11 cellular contexts compared by ENCODE assay signal in the genomic region with DNA sequence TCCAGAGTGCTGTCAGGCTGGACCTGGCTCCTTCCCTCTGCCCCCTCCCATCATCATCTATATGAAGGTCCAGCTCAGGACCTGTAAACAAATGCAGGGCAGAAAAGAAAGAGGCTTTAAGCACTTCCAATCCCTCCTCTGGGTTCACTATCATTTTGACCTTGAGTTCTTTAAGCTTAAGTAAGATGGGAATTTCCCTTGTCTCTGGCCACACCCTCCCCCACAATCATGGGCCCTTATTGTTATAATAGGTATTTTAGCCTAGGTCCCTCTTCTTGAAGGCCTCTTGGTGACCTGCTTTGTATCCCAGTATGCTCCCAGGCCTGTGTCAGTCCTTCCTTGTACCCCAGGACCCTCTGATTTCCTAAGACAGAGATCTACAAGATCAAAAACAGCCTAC. TPM values are rescaled to one million over a fixed set of nuclear protein-coding genes. Genes with fewer than 3 reads are reported as not detected.
DNase-seq lines count a peak whose midpoint lies in the region; ATAC-seq and TF ChIP-seq lines count a peak whose summit lies in the region.
"Had no signal": no experiment of that assay in that cellular context is flagged by ENCODE, and none has a peak within 500 bp of the region (broad histone marks: within the 10 kb centered on the region; RNA-seq: fewer than 3 reads in every experiment).

No MANE protein-coding gene starts in this region.

- ATAC-seq in GM18868 (IDR thresholded peaks at IDR 0.05; ENCODE audit: unreplicated experiment) = peak; percentile 60
- no peak for ATAC-seq in HG03175 (IDR thresholded peaks at IDR 0.05; ENCODE audit: unreplicated experiment)
- no peak for ATAC-seq in GM21723 (IDR thresholded peaks at IDR 0.05; ENCODE audit: unreplicated experiment)
- ATAC-seq in GM19452 (IDR thresholded peaks at IDR 0.05; ENCODE audit: unreplicated experiment) = no peak

- H3K27me3 Mint-ChIP-seq in activated CD4-positive, alpha-beta memory T cell treated with anti-CD3 and anti-CD28 coated beads, Interleukin-2, amount 10 ng/mL, durations not matched to agents 7 days and 5 days = no peaks in the 10 kb centered on the region

- H3K4me1 Mint-ChIP-seq in activated CD4-positive, alpha-beta memory T cell treated with anti-CD3 and anti-CD28 coated beads, Interleukin-2, amount 10 ng/mL, durations not matched to agents 7 days and 5 days = peaks cover 18% of the 10 kb centered on the region

- peak overlapping the region; percentile 15 for H3K27ac Mint-ChIP-seq in activated CD4-positive, alpha-beta memory T cell treated with anti-CD3 and anti-CD28 coated beads, Interleukin-2, amount 10 ng/mL, durations not matched to agents 7 days and 5 days

- CTCF ChIA-PET in activated CD4-positive, alpha-beta memory T cell treated with anti-CD3 and anti-CD28 coated beads, Interleukin-2, amount 10 ng/mL, durations not matched to agents 7 days and 5 days (lab: Charles Lee) = interaction anchor here (0.6 kb wide), 1 partner anchor 187 kb away, joined by 3 read pairs; no protein-coding TSS in a partner anchor

- H3K9me3 Mint-ChIP-seq in activated CD4-positive, alpha-beta memory T cell treated with anti-CD3 and anti-CD28 coated beads, Interleukin-2, amount 10 ng/mL, durations not matched to agents 7 days and 5 days = no peaks in the 10 kb centered on the region

- H3K4me3 ChIP-seq in AG10803 (ENCODE audit: low read length) = no peak overlapping the region

- H3K4me3 Mint-ChIP-seq in activated CD4-positive, alpha-beta memory T cell treated with anti-CD3 and anti-CD28 coated beads, Interleukin-2, amount 10 ng/mL, durations not matched to agents 7 days and 5 days = no peak overlapping the region

- DNase-seq in AG10803 (ENCODE audit: low read depth) = peak; percentile 36
- DNase-seq in activated CD4-positive, alpha-beta memory T cell treated with anti-CD3 and anti-CD28 coated beads, Interleukin-2, amount 10 ng/mL, durations not matched to agents 7 days and 5 days = no peak
- peak; percentile 69 for DNase-seq in kidney glomerular epithelial cell (lab: John Stamatoyannopoulos, UW)
- no peak for DNase-seq in DMS 273 (lab: John Stamatoyannopoulos, UW; ENCODE audit: unreplicated experiment)
- DNase-seq: aorta; DMS153; stimulated activated CD4-positive, alpha-beta T cell treated with anti-CD3 and anti-CD28 coated beads, Interleukin-1b, Interleukin-23, amount 100 ng/mL, for 48 hours had no signal

- TF ChIP-seq CTCF in AG10803 (conservative IDR thresholded peaks at IDR 0.05; ENCODE audit: low read length) = no peak

- POLR2A ChIA-PET in activated CD4-positive, alpha-beta memory T cell treated with anti-CD3 and anti-CD28 coated beads, Interleukin-2, amount 10 ng/mL, durations not matched to agents 7 days and 5 days (lab: Charles Lee) = no interaction called here

- no peaks in the 10 kb centered on the region for H3K36me3 Mint-ChIP-seq in activated CD4-positive, alpha-beta memory T cell treated with anti-CD3 and anti-CD28 coated beads, Interleukin-2, amount 10 ng/mL, durations not matched to agents 7 days and 5 days (ENCODE audit: low read depth)

RNA-seq across cellular contexts. Expression of gene EPS15, which starts 45.1 kb away (rescaled TPM):
- 10 to 100 TPM; 71.8 to 75.0 TPM for total RNA-seq in activated CD4-positive, alpha-beta memory T cell treated with anti-CD3 and anti-CD28 coated beads, Interleukin-2, amount 10 ng/mL, durations not matched to agents 7 days and 5 days

RNA-seq across cellular contexts. Expression of gene OSBPL9, which starts 52.8 kb away (rescaled TPM):
- total RNA-seq in activated CD4-positive, alpha-beta memory T cell treated with anti-CD3 and anti-CD28 coated beads, Interleukin-2, amount 10 ng/mL, durations not matched to agents 7 days and 5 days = 10 to 100 TPM; 40.0 to 42.7 TPM

Comparison
In these comparisons a context has a peak if more than half of its experiments do, and no peak if none do; other contexts are left out.
1. DNase-seq: peak in AG10803 (single experiment) and kidney glomerular epithelial cell (single experiment); none in activated CD4-positive, alpha-beta memory T cell treated with anti-CD3 and anti-CD28 coated beads, Interleukin-2, amount 10 ng/mL, durations not matched to agents 7 days and 5 days (single experiment) and DMS 273 (single experiment).